Comparison of ENCODE assay signal across 1 cellular context in the genomic region with DNA sequence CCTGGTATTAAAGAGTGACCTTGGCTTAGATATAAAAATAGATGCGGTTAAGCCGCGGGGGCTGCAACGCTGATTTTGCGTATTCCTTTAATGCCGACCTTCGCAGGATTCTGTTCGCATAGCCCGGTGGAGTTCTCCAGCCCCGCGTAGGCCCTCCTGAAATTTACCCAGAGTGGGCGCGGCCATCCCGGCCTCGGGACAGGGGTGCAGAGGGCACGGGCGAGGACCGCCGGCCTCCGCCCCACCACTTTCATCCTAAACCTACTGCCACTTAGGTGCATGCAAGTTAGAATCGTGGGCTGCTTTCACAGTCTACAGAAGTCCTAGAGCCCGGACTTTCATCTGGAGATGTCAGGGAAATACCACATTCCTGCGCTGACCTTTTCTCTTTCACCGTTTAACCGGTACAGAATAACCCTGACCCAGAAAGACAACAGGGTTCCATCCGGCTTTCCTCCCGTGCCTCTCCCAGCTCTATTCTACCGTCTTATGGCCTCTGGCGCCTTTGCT.
TF ChIP-seq lines count a peak whose summit lies in the region.

No MANE protein-coding gene starts in this region.

TF ChIP-seq in HepG2, 621 proteins besides CTCF, POLR2A, EP300 and RAD21 (continued from another document and continues in another):
- TF ChIP-seq, protein P1, sequence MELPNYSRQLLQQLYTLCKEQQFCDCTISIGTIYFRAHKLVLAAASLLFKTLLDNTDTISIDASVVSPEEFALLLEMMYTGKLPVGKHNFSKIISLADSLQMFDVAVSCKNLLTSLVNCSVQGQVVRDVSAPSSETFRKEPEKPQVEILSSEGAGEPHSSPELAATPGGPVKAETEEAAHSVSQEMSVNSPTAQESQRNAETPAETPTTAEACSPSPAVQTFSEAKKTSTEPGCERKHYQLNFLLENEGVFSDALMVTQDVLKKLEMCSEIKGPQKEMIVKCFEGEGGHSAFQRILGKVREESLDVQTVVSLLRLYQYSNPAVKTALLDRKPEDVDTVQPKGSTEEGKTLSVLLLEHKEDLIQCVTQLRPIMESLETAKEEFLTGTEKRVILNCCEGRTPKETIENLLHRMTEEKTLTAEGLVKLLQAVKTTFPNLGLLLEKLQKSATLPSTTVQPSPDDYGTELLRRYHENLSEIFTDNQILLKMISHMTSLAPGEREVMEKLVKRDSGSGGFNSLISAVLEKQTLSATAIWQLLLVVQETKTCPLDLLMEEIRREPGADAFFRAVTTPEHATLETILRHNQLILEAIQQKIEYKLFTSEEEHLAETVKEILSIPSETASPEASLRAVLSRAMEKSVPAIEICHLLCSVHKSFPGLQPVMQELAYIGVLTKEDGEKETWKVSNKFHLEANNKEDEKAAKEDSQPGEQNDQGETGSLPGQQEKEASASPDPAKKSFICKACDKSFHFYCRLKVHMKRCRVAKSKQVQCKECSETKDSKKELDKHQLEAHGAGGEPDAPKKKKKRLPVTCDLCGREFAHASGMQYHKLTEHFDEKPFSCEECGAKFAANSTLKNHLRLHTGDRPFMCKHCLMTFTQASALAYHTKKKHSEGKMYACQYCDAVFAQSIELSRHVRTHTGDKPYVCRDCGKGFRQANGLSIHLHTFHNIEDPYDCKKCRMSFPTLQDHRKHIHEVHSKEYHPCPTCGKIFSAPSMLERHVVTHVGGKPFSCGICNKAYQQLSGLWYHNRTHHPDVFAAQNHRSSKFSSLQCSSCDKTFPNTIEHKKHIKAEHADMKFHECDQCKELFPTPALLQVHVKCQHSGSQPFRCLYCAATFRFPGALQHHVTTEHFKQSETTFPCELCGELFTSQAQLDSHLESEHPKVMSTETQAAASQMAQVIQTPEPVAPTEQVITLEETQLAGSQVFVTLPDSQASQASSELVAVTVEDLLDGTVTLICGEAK (IDR thresholded peaks at IDR 0.05), result no peak
- TF ChIP-seq, protein P1 (CRISPR knock-in tag; IDR thresholded peaks at IDR 0.05), result no peak; the same call in 1 of the 2 replicates
- TF ChIP-seq, protein P2, sequence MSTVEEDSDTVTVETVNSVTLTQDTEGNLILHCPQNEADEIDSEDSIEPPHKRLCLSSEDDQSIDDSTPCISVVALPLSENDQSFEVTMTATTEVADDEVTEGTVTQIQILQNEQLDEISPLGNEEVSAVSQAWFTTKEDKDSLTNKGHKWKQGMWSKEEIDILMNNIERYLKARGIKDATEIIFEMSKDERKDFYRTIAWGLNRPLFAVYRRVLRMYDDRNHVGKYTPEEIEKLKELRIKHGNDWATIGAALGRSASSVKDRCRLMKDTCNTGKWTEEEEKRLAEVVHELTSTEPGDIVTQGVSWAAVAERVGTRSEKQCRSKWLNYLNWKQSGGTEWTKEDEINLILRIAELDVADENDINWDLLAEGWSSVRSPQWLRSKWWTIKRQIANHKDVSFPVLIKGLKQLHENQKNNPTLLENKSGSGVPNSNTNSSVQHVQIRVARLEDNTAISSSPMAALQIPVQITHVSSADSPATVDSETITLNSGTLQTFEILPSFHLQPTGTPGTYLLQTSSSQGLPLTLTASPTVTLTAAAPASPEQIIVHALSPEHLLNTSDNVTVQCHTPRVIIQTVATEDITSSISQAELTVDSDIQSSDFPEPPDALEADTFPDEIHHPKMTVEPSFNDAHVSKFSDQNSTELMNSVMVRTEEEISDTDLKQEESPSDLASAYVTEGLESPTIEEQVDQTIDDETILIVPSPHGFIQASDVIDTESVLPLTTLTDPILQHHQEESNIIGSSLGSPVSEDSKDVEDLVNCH (CRISPR knock-in tag; IDR thresholded peaks at IDR 0.05), result no peak
- no peak for TF ChIP-seq KLF15 (CRISPR knock-in tag; IDR thresholded peaks at IDR 0.05; ENCODE audit: borderline replicate concordance)
- no peak for TF ChIP-seq ZNF235 (CRISPR knock-in tag; IDR thresholded peaks at IDR 0.05; ENCODE audit: borderline replicate concordance)
- TF ChIP-seq, protein P3, sequence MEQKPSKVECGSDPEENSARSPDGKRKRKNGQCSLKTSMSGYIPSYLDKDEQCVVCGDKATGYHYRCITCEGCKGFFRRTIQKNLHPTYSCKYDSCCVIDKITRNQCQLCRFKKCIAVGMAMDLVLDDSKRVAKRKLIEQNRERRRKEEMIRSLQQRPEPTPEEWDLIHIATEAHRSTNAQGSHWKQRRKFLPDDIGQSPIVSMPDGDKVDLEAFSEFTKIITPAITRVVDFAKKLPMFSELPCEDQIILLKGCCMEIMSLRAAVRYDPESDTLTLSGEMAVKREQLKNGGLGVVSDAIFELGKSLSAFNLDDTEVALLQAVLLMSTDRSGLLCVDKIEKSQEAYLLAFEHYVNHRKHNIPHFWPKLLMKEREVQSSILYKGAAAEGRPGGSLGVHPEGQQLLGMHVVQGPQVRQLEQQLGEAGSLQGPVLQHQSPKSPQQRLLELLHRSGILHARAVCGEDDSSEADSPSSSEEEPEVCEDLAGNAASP (CRISPR knock-in tag; IDR thresholded peaks at IDR 0.05; ENCODE audit: borderline replicate concordance), result peak; percentile 48; the same call in 1 of the 2 replicates
- no peak for TF ChIP-seq ZNF124 (CRISPR knock-in tag; IDR thresholded peaks at IDR 0.05)
- TF ChIP-seq, protein P4, sequence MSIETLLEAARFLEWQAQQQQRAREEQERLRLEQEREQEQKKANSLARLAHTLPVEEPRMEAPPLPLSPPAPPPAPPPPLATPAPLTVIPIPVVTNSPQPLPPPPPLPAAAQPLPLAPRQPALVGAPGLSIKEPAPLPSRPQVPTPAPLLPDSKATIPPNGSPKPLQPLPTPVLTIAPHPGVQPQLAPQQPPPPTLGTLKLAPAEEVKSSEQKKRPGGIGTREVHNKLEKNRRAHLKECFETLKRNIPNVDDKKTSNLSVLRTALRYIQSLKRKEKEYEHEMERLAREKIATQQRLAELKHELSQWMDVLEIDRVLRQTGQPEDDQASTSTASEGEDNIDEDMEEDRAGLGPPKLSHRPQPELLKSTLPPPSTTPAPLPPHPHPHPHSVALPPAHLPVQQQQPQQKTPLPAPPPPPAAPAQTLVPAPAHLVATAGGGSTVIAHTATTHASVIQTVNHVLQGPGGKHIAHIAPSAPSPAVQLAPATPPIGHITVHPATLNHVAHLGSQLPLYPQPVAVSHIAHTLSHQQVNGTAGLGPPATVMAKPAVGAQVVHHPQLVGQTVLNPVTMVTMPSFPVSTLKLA (IDR thresholded peaks at IDR 0.05), result no peak
- no peak for TF ChIP-seq NFE2 (CRISPR knock-in tag; IDR thresholded peaks at IDR 0.05)
- 0 out of 2 replicates have a peak, but pooled peaks have one; percentile 31 for TF ChIP-seq ZNF138 (CRISPR knock-in tag; IDR thresholded peaks at IDR 0.05; ENCODE audit: low read depth)
- TF ChIP-seq ZNF451 (CRISPR knock-in tag; IDR thresholded peaks at IDR 0.05), result no peak
- no peak for TF ChIP-seq ZNF557 (CRISPR knock-in tag; IDR thresholded peaks at IDR 0.05)
- TF ChIP-seq IKZF1 (IDR thresholded peaks at IDR 0.05), result no peak
- TF ChIP-seq, protein P5, sequence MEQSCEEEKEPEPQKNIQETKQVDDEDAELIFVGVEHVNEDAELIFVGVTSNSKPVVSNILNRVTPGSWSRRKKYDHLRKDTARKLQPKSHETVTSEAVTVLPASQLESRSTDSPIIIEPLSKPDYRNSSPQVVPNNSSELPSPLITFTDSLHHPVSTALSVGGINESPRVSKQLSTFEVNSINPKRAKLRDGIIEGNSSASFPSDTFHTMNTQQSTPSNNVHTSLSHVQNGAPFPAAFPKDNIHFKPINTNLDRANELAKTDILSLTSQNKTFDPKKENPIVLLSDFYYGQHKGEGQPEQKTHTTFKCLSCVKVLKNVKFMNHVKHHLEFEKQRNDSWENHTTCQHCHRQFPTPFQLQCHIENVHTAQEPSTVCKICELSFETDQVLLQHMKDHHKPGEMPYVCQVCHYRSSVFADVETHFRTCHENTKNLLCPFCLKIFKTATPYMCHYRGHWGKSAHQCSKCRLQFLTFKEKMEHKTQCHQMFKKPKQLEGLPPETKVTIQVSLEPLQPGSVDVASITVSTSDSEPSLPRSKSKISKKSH (CRISPR knock-in tag; IDR thresholded peaks at IDR 0.05; ENCODE audit: borderline replicate concordance), result no peak
- TF ChIP-seq ZBTB20 (CRISPR knock-in tag; IDR thresholded peaks at IDR 0.05; ENCODE audit: borderline replicate concordance, low read depth), result peak; percentile 54; the same call in 1 of the 2 replicates
- TF ChIP-seq ZNF572 (CRISPR knock-in tag; IDR thresholded peaks at IDR 0.05), result no peak
- TF ChIP-seq ZBTB3 (CRISPR knock-in tag; IDR thresholded peaks at IDR 0.05; ENCODE audit: borderline replicate concordance, low read depth), result peak; percentile 51; the same call in 1 of the 2 replicates
- TF ChIP-seq, protein P6, sequence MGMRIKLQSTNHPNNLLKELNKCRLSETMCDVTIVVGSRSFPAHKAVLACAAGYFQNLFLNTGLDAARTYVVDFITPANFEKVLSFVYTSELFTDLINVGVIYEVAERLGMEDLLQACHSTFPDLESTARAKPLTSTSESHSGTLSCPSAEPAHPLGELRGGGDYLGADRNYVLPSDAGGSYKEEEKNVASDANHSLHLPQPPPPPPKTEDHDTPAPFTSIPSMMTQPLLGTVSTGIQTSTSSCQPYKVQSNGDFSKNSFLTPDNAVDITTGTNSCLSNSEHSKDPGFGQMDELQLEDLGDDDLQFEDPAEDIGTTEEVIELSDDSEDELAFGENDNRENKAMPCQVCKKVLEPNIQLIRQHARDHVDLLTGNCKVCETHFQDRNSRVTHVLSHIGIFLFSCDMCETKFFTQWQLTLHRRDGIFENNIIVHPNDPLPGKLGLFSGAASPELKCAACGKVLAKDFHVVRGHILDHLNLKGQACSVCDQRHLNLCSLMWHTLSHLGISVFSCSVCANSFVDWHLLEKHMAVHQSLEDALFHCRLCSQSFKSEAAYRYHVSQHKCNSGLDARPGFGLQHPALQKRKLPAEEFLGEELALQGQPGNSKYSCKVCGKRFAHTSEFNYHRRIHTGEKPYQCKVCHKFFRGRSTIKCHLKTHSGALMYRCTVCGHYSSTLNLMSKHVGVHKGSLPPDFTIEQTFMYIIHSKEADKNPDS (CRISPR knock-in tag; IDR thresholded peaks at IDR 0.05), result no peak
- TF ChIP-seq BRCA1 (CRISPR knock-in tag; IDR thresholded peaks at IDR 0.05), result no peak
- TF ChIP-seq, protein P7, sequence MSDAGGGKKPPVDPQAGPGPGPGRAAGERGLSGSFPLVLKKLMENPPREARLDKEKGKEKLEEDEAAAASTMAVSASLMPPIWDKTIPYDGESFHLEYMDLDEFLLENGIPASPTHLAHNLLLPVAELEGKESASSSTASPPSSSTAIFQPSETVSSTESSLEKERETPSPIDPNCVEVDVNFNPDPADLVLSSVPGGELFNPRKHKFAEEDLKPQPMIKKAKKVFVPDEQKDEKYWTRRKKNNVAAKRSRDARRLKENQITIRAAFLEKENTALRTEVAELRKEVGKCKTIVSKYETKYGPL (CRISPR knock-in tag; IDR thresholded peaks at IDR 0.05), result 0 out of 2 replicates have a peak, but pooled peaks have one; percentile 40
- TF ChIP-seq ZNF224 (CRISPR knock-in tag; IDR thresholded peaks at IDR 0.05), result no peak
- 0 out of 2 replicates have a peak, but pooled peaks have one; percentile 64 for TF ChIP-seq ZKSCAN8 (CRISPR knock-in tag; IDR thresholded peaks at IDR 0.05; ENCODE audit: borderline replicate concordance)
- TF ChIP-seq, protein P8, sequence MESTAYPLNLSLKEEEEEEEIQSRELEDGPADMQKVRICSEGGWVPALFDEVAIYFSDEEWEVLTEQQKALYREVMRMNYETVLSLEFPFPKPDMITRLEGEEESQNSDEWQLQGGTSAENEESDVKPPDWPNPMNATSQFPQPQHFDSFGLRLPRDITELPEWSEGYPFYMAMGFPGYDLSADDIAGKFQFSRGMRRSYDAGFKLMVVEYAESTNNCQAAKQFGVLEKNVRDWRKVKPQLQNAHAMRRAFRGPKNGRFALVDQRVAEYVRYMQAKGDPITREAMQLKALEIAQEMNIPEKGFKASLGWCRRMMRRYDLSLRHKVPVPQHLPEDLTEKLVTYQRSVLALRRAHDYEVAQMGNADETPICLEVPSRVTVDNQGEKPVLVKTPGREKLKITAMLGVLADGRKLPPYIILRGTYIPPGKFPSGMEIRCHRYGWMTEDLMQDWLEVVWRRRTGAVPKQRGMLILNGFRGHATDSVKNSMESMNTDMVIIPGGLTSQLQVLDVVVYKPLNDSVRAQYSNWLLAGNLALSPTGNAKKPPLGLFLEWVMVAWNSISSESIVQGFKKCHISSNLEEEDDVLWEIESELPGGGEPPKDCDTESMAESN (CRISPR knock-in tag; conservative IDR thresholded peaks at IDR 0.05), result no peak
- TF ChIP-seq HOXA7 (CRISPR knock-in tag; IDR thresholded peaks at IDR 0.05), result no peak
- no peak for TF ChIP-seq ZNF615 (CRISPR knock-in tag; IDR thresholded peaks at IDR 0.05; ENCODE audit: borderline replicate concordance)
- no peak for TF ChIP-seq ATAD3A (CRISPR knock-in tag; IDR thresholded peaks at IDR 0.05)
- TF ChIP-seq FLYWCH1 (CRISPR knock-in tag; IDR thresholded peaks at IDR 0.05), result no peak
- TF ChIP-seq BRD4 (CRISPR knock-in tag; IDR thresholded peaks at IDR 0.05), result peak; percentile 70; the same call in 1 of the 2 replicates
- TF ChIP-seq, protein P9, sequence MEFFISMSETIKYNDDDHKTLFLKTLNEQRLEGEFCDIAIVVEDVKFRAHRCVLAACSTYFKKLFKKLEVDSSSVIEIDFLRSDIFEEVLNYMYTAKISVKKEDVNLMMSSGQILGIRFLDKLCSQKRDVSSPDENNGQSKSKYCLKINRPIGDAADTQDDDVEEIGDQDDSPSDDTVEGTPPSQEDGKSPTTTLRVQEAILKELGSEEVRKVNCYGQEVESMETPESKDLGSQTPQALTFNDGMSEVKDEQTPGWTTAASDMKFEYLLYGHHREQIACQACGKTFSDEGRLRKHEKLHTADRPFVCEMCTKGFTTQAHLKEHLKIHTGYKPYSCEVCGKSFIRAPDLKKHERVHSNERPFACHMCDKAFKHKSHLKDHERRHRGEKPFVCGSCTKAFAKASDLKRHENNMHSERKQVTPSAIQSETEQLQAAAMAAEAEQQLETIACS (CRISPR knock-in tag; IDR thresholded peaks at IDR 0.05), result no peak
- 0 out of 2 replicates have a peak, but pooled peaks have one; percentile 19 for TF ChIP-seq GATAD1 (CRISPR knock-in tag; IDR thresholded peaks at IDR 0.05)
- TF ChIP-seq CCDC6 (CRISPR knock-in tag; IDR thresholded peaks at IDR 0.05), result no peak
- no peak for TF ChIP-seq RELA (CRISPR knock-in tag; IDR thresholded peaks at IDR 0.05)
- no peak for TF ChIP-seq ZNF850 (CRISPR knock-in tag; conservative IDR thresholded peaks at IDR 0.05)
- no peak for TF ChIP-seq RBM22 (optimal IDR thresholded peaks at IDR 0.05; ENCODE audit: low read length)
